Comparison of ENCODE assay signal across 20 cellular contexts in genomic region chr9:35254237-35254636, GRCh38.
DNase-seq lines count a peak whose midpoint lies in the region; TF ChIP-seq lines count a peak whose summit lies in the region.
"Had no signal": no experiment of that assay in that cellular context is flagged by ENCODE, and none has a peak within 500 bp of the region (broad histone marks: within the 10 kb centered on the region; RNA-seq: fewer than 3 reads in every experiment).

No MANE protein-coding gene starts in this region.

- H3K4me3 ChIP-seq in HEK293 (ENCODE audit: low read depth, low read length): no peak overlapping the region
- H3K4me3 ChIP-seq: breast epithelium, hepatocyte, SJCRH30, smooth muscle cell, tibial nerve had no signal

- no peaks in the 10 kb centered on the region for H3K4me1 ChIP-seq in HEK293 (ENCODE audit: control insufficient read depth, insufficient read depth, low read length)
- H3K4me1 ChIP-seq: breast epithelium, SJCRH30 had no signal

- H3K36me3 ChIP-seq in HEK293 (ENCODE audit: control insufficient read depth in 2 of 2, insufficient read depth in 1 of 2, low read length in 2 of 2): no peaks in the 10 kb centered on the region
- H3K36me3 ChIP-seq: breast epithelium, SJCRH30, tibial nerve had no signal

- TF ChIP-seq CTCF in HEK293 (tag by site-specific recombination; IDR thresholded peaks at IDR 0.05): no peak

- CTCF ChIA-PET in HEK293 (lab: Yijun Ruan, JAX): interaction anchor here (0.6 kb wide), 1 partner anchor 58 kb away, joined by 4 read pairs; no protein-coding TSS in a partner anchor

- DNase-seq in DMS153 treated with DMSO at 0.1 percent for 48 hours (lab: John Stamatoyannopoulos, UW; ENCODE audit: unreplicated experiment) (peak; percentile 27), NCI-H510A (lab: John Stamatoyannopoulos, UW) (peak; percentile 37), iPS DF 4.7 (ENCODE audit: extremely low read depth, low spot score) (peak; percentile 1), head of caudate nucleus (no peak), dermis blood vessel endothelial cell (no peak), SK-N-DZ (ENCODE audit: low spot score) (no peak)
- DNase-seq: activated CD4-positive, alpha-beta memory T cell treated with anti-CD3 and anti-CD28 coated beads for 36 hours; NCI-H1436 treated with DMSO at 0.1 percent for 48 hours; NCI-H526; nucleus accumbens; SJCRH30; stimulated activated CD4-positive, alpha-beta T cell treated with anti-CD3 and anti-CD28 coated beads, Interleukin-2, amount 100 ng/mL, for 48 hours; stimulated activated naive CD4-positive, alpha-beta T cell treated with Interleukin-2 at 50 U/mL for 16 hours; T-helper 2 cell had no signal

- POLR2A ChIA-PET in HEK293 (lab: Yijun Ruan, JAX): no interaction called here

- intact Hi-C loops in head of caudate nucleus (cut with DNase I): no loop called here

- H3K9me3 ChIP-seq in HEK293 (ENCODE audit: control insufficient read depth, insufficient read depth, low read depth, low read length): no peaks in the 10 kb centered on the region
- H3K9me3 ChIP-seq: breast epithelium, SJCRH30, tibial nerve had no signal

- no peak overlapping the region for H3K27ac ChIP-seq in HEK293 (ENCODE audit: extremely low read depth, low read depth, low read length)
- H3K27ac ChIP-seq: breast epithelium, hepatocyte, SJCRH30, tibial nerve, VCaP had no signal

TF ChIP-seq in HEK293, 187 proteins besides CTCF, POLR2A, EP300 and RAD21:
- TF ChIP-seq ZNF341 (tag by site-specific recombination; IDR thresholded peaks at IDR 0.05; ENCODE audit: low read depth) (no peak), PRDM10 (tag by site-specific recombination; IDR thresholded peaks at IDR 0.05) (0 out of 2 replicates have a peak, but pooled peaks have one; percentile 30)

Comparison
In these comparisons a context has a peak if more than half of its experiments do, and no peak if none do; other contexts are left out.
1. DNase-seq: peak in DMS153 treated with DMSO at 0.1 percent for 48 hours (single experiment), NCI-H510A (single experiment) and iPS DF 4.7 (single experiment); none in head of caudate nucleus (0 of 42), dermis blood vessel endothelial cell (single experiment) and SK-N-DZ (single experiment).